ENCODE assay signal across 9 cellular contexts in the genomic region with DNA sequence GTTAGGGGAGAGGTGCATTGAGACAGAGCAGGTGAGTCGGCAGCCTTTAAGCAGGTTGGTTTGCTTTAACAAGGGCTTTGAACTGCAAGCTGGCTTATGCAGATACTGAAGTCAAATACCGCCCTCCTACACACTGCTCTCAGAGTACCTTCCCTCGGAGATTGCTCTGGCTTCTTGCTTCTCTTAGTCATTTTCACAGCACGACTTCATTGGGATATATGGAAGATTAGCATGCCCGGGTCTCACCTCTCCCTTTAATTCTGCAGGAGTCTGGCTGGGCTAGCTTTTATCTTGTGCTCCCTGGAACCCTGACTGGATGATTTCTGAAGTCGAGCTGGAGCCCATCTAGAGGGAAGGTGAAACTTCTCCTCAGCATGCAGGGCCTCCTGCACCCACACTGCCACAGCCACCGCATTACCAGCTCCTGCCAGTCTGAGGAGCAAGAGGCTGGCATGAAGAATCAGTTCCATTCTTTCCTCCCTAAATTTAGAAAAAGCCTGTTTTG.
DNase-seq lines count a peak whose midpoint lies in the region; ATAC-seq, FAIRE-seq and TF ChIP-seq lines count a peak whose summit lies in the region.
"Had no signal": no experiment of that assay in that cellular context is flagged by ENCODE, and none has a peak within 500 bp of the region (broad histone marks: within the 10 kb centered on the region; RNA-seq: fewer than 3 reads in every experiment).

No MANE protein-coding gene starts in this region.

- FAIRE-seq in A549 (lab: Jason Lieb, UNC) = no peak

- no peak for TF ChIP-seq POLR2A in A549 (IDR thresholded peaks at IDR 0.05; ENCODE audit: low read length)

- CTCF ChIA-PET in A549 (lab: Yijun Ruan, JAX) = interaction anchor here (1.0 to 2.4 kb wide), 6 partner anchors 12 to 690 kb away, joined by 3 to 11 read pairs (median 4); no protein-coding TSS in a partner anchor

- TF ChIP-seq CTCF in A549 (IDR thresholded peaks at IDR 0.05) (no peak), GM10266 (IDR thresholded peaks at IDR 0.05; ENCODE audit: control insufficient read depth, insufficient read depth, low read depth, missing control alignments) (peak; percentile 18), fibroblast of mammary gland (conservative IDR thresholded peaks at IDR 0.05; ENCODE audit: control insufficient read depth, insufficient read depth, low read depth, low read length) (peak; percentile 10)

- H3K4me3 ChIP-seq in A549 = no peak overlapping the region
- no peak overlapping the region for H3K4me3 ChIP-seq in fibroblast of mammary gland (ENCODE audit: control insufficient read depth, low read depth, low read length)
- H3K4me3 ChIP-seq: prostate gland had no signal

- POLR2A ChIA-PET in A549 (lab: Yijun Ruan, JAX) = no interaction called here

- ATAC-seq in A549 (peak; percentile 66 to 80; a peak in 5 of 6 replicates), GM19351 (IDR thresholded peaks at IDR 0.05; ENCODE audit: unreplicated experiment) (no peak), HG02759 (IDR thresholded peaks at IDR 0.05; ENCODE audit: unreplicated experiment) (no peak), HG03439 (IDR thresholded peaks at IDR 0.05; ENCODE audit: unreplicated experiment) (no peak)

- TF ChIP-seq RAD21 in A549 (conservative IDR thresholded peaks at IDR 0.05 in 1 of 2, IDR thresholded peaks at IDR 0.05 in 1 of 2) = no peak

- no peak overlapping the region for H3K4me2 ChIP-seq in A549

- no peaks in the 10 kb centered on the region for H3K4me1 ChIP-seq in A549

- WGBS in A549 (ENCODE audit: missing lambda C conversion rate) = 49% methylated on average over 7 of the region's 7 CpGs

- no peak overlapping the region for H3K27ac ChIP-seq in A549
- H3K27ac ChIP-seq: prostate gland had no signal

- TF ChIP-seq EP300 in A549 (IDR thresholded peaks at IDR 0.05) = no peak

- peak in 1 of 2 experiments; percentile 3 for DNase-seq in A549 (ENCODE audit: low read depth in 1 of 2, low spot score in 1 of 2)
- DNase-seq in GM10266 (ENCODE audit: extremely low spot score) = no peak
- peak; percentile 14 for DNase-seq in NOMO-1 treated with DMSO at 0.1 percent for 48 hours (lab: John Stamatoyannopoulos, UW; ENCODE audit: unreplicated experiment)
- peak; percentile 9 for DNase-seq in fibroblast of mammary gland (ENCODE audit: low read depth)
- DNase-seq in DMS79 (lab: John Stamatoyannopoulos, UW) = no peak

- H3K9me3 ChIP-seq in A549 = no peaks in the 10 kb centered on the region
- H3K9me3 ChIP-seq: prostate gland had no signal

TF ChIP-seq in A549, 52 proteins besides CTCF, POLR2A, EP300 and RAD21:
- no peak for TF ChIP-seq PHF8 (IDR thresholded peaks at IDR 0.05; ENCODE audit: borderline replicate concordance, low read depth)
- TF ChIP-seq TFCP2L1 (CRISPR knock-in tag; IDR thresholded peaks at IDR 0.05) = no peak
- no peak for TF ChIP-seq EHF (CRISPR knock-in tag; IDR thresholded peaks at IDR 0.05)
- TF ChIP-seq, protein P1, sequence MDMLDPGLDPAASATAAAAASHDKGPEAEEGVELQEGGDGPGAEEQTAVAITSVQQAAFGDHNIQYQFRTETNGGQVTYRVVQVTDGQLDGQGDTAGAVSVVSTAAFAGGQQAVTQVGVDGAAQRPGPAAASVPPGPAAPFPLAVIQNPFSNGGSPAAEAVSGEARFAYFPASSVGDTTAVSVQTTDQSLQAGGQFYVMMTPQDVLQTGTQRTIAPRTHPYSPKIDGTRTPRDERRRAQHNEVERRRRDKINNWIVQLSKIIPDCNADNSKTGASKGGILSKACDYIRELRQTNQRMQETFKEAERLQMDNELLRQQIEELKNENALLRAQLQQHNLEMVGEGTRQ (IDR thresholded peaks at IDR 0.05) = no peak
- no peak for TF ChIP-seq ZC3H11A (IDR thresholded peaks at IDR 0.05)
- TF ChIP-seq CHD4 (IDR thresholded peaks at IDR 0.05; ENCODE audit: borderline replicate concordance) = no peak
- TF ChIP-seq KDM1A (IDR thresholded peaks at IDR 0.05; ENCODE audit: low read depth) = no peak
- no peak for TF ChIP-seq SREBF2 (IDR thresholded peaks at IDR 0.05)
- no peak for TF ChIP-seq FOSB (CRISPR knock-in tag; IDR thresholded peaks at IDR 0.05)
- no peak for TF ChIP-seq CHD2 (IDR thresholded peaks at IDR 0.05; ENCODE audit: low read length, partially characterized antibody)
- TF ChIP-seq ESRRA (IDR thresholded peaks at IDR 0.05; ENCODE audit: borderline replicate concordance, low read length) = no peak
- TF ChIP-seq, protein P2, sequence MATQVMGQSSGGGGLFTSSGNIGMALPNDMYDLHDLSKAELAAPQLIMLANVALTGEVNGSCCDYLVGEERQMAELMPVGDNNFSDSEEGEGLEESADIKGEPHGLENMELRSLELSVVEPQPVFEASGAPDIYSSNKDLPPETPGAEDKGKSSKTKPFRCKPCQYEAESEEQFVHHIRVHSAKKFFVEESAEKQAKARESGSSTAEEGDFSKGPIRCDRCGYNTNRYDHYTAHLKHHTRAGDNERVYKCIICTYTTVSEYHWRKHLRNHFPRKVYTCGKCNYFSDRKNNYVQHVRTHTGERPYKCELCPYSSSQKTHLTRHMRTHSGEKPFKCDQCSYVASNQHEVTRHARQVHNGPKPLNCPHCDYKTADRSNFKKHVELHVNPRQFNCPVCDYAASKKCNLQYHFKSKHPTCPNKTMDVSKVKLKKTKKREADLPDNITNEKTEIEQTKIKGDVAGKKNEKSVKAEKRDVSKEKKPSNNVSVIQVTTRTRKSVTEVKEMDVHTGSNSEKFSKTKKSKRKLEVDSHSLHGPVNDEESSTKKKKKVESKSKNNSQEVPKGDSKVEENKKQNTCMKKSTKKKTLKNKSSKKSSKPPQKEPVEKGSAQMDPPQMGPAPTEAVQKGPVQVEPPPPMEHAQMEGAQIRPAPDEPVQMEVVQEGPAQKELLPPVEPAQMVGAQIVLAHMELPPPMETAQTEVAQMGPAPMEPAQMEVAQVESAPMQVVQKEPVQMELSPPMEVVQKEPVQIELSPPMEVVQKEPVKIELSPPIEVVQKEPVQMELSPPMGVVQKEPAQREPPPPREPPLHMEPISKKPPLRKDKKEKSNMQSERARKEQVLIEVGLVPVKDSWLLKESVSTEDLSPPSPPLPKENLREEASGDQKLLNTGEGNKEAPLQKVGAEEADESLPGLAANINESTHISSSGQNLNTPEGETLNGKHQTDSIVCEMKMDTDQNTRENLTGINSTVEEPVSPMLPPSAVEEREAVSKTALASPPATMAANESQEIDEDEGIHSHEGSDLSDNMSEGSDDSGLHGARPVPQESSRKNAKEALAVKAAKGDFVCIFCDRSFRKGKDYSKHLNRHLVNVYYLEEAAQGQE (IDR thresholded peaks at IDR 0.05) = no peak
- no peak for TF ChIP-seq HOXA7 (CRISPR knock-in tag; IDR thresholded peaks at IDR 0.05)
- no peak for TF ChIP-seq NR3C1 (IDR thresholded peaks at IDR 0.05)
- TF ChIP-seq, protein P3, sequence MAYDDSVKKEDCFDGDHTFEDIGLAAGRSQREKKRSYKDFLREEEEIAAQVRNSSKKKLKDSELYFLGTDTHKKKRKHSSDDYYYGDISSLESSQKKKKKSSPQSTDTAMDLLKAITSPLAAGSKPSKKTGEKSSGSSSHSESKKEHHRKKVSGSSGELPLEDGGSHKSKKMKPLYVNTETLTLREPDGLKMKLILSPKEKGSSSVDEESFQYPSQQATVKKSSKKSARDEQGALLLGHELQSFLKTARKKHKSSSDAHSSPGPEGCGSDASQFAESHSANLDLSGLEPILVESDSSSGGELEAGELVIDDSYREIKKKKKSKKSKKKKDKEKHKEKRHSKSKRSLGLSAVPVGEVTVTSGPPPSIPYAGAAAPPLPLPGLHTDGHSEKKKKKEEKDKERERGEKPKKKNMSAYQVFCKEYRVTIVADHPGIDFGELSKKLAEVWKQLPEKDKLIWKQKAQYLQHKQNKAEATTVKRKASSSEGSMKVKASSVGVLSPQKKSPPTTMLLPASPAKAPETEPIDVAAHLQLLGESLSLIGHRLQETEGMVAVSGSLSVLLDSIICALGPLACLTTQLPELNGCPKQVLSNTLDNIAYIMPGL (CRISPR knock-in tag; IDR thresholded peaks at IDR 0.05; ENCODE audit: borderline replicate concordance) = no peak
- no peak for TF ChIP-seq MAFK (IDR thresholded peaks at IDR 0.05; ENCODE audit: partially characterized antibody)

Comparison
In these comparisons a context has a peak if more than half of its experiments do, and no peak if none do; other contexts are left out.
1. ATAC-seq: peak in A549 (2 of 2); none in GM19351 (single experiment), HG02759 (single experiment) and HG03439 (single experiment).
2. DNase-seq: peak in NOMO-1 treated with DMSO at 0.1 percent for 48 hours (single experiment) and fibroblast of mammary gland (single experiment); none in GM10266 (single experiment) and DMS79 (single experiment).